1 cellular context compared by ENCODE assay signal in genomic region chr16:88813396-88814143, GRCh38.
TF ChIP-seq lines count a peak whose summit lies in the region.

No MANE protein-coding gene starts in this region.

TF ChIP-seq in GM23338, 12 proteins besides CTCF, POLR2A, EP300 and RAD21 (continued from another document):
- no peak for TF ChIP-seq ETS1 (IDR thresholded peaks at IDR 0.05)
- no peak for TF ChIP-seq JUNB (IDR thresholded peaks at IDR 0.05; ENCODE audit: unreplicated experiment)
- TF ChIP-seq CREB1 (CRISPR knock-in tag; IDR thresholded peaks at IDR 0.05; ENCODE audit: low read depth), result no peak
- no peak for TF ChIP-seq POLR2AphosphoS5 (IDR thresholded peaks at IDR 0.05; ENCODE audit: low read depth)
- no peak for TF ChIP-seq STAT1 (IDR thresholded peaks at IDR 0.05; ENCODE audit: unreplicated experiment)
- no peak for TF ChIP-seq REST (IDR thresholded peaks at IDR 0.05; ENCODE audit: unreplicated experiment)
- TF ChIP-seq ZNF331 (CRISPR knock-in tag; IDR thresholded peaks at IDR 0.05; ENCODE audit: low read depth), result no peak
- TF ChIP-seq ZNF462 (CRISPR knock-in tag; IDR thresholded peaks at IDR 0.05), result no peak
- TF ChIP-seq ZNF114 (CRISPR knock-in tag; IDR thresholded peaks at IDR 0.05), result no peak
- TF ChIP-seq NANOG (IDR thresholded peaks at IDR 0.05; ENCODE audit: borderline replicate concordance), result no peak
